Comparison of ENCODE assay signal across 20 cellular contexts in genomic region chr3:146223401-146224373, GRCh38. TPM values are rescaled to one million over a fixed set of nuclear protein-coding genes. Genes with fewer than 3 reads are reported as not detected.
DNase-seq lines count a peak whose midpoint lies in the region; ATAC-seq and TF ChIP-seq lines count a peak whose summit lies in the region.
"Had no signal": no experiment of that assay in that cellular context is flagged by ENCODE, and none has a peak within 500 bp of the region (broad histone marks: within the 10 kb centered on the region; RNA-seq: fewer than 3 reads in every experiment).

No MANE protein-coding gene starts in this region.

- peak overlapping the region; percentile 45 for H2BK15ac ChIP-seq in mesendoderm (replicated peaks; ENCODE audit: low read depth)

- no peak for ATAC-seq in SK-N-SH treated with all-trans-retinoic acid at 6 μM for 48 hours
- no peak for ATAC-seq in GM19328 (IDR thresholded peaks at IDR 0.05; ENCODE audit: unreplicated experiment)
- ATAC-seq: activated naive CD8-positive, alpha-beta T cell treated with anti-CD3 and anti-CD28 coated beads, Interleukin-2, amount 50 U/mL, for 24 hours; natural killer cell had no signal

- peaks cover 29% of the 10 kb centered on the region for H3K36me3 Mint-ChIP-seq in endodermal cell (ENCODE audit: low read depth)
- H3K36me3 Mint-ChIP-seq: CD14-positive monocyte, natural killer cell had no signal

- H3K27ac Mint-ChIP-seq in endodermal cell: no peak overlapping the region
- H3K27ac Mint-ChIP-seq: activated naive CD8-positive, alpha-beta T cell treated with anti-CD3 and anti-CD28 coated beads, Interleukin-2, amount 50 U/mL, for 24 hours; activated T-helper 1 cell treated with anti-CD3 and anti-CD28 coated beads, Interleukin-12 subunit alpha, Interleukin-12 subunit beta, Interleukin-2, Interleukin-4 antibody, amounts not matched to agents 30 ng/mL and 10 ng/mL and 1 ng/mL, durations not matched to agents 14 hours and 24 hours and 36 hours; CD14-positive monocyte; natural killer cell; T-helper 1 cell treated with Interleukin-12 subunit alpha and Interleukin-12 subunit beta and Interleukin-4 antibody, amounts not matched to agents 30 μg/mL and 1 μg/mL, for 36 hours had no signal

- no peak overlapping the region for H2BK120ac ChIP-seq in mesendoderm (ENCODE audit: low read depth, low read length)

- H4K8ac ChIP-seq in mesendoderm (ENCODE audit: low read depth, low read length): no peak overlapping the region

- TF ChIP-seq CTCF in epithelial cell of proximal tubule (conservative IDR thresholded peaks at IDR 0.05; ENCODE audit: low read depth, low read length) (no peak), endodermal cell (conservative IDR thresholded peaks at IDR 0.05) (no peak)

- H3K4ac ChIP-seq in mesendoderm (ENCODE audit: low read depth, low read length): peak overlapping the region; percentile 55

- H2AK5ac ChIP-seq in mesendoderm (ENCODE audit: low read length): no peak overlapping the region

- no peak overlapping the region for H3K18ac ChIP-seq in mesendoderm (ENCODE audit: low read length)

- H3K36me3 ChIP-seq in mesendoderm (ENCODE audit: control insufficient read depth, insufficient read depth, low read length): no peaks in the 10 kb centered on the region
- H3K36me3 ChIP-seq in endodermal cell (ENCODE audit: control insufficient read depth, insufficient read depth, low read length): no peaks in the 10 kb centered on the region

- H3K4me3 Mint-ChIP-seq in endodermal cell: no peak overlapping the region
- H3K4me3 Mint-ChIP-seq: activated naive CD8-positive, alpha-beta T cell treated with anti-CD3 and anti-CD28 coated beads, Interleukin-2, amount 50 U/mL, for 24 hours; activated T-helper 1 cell treated with anti-CD3 and anti-CD28 coated beads, Interleukin-12 subunit alpha, Interleukin-12 subunit beta, Interleukin-2, Interleukin-4 antibody, amounts not matched to agents 30 ng/mL and 10 ng/mL and 1 ng/mL, durations not matched to agents 14 hours and 24 hours and 36 hours; CD14-positive monocyte; natural killer cell; T-helper 1 cell treated with Interleukin-12 subunit alpha and Interleukin-12 subunit beta and Interleukin-4 antibody, amounts not matched to agents 30 μg/mL and 1 μg/mL, for 36 hours had no signal

- DNase-seq in DMS53 (lab: John Stamatoyannopoulos, UW) (peak; percentile 43), DMS53 treated with DMSO at 0.1 percent for 48 hours (lab: John Stamatoyannopoulos, UW; ENCODE audit: unreplicated experiment) (no peak), epithelial cell of proximal tubule (ENCODE audit: low read depth) (peak; percentile 80), mesendoderm (no peak), endodermal cell (no peak), NCI-H1930 (lab: John Stamatoyannopoulos, UW) (no peak)
- DNase-seq: 8988T; activated CD4-positive, CD25-positive, alpha-beta regulatory T cell; activated CD8-positive, alpha-beta memory T cell treated with anti-CD3 and anti-CD28 coated beads for 24 hours; activated naive CD8-positive, alpha-beta T cell treated with anti-CD3 and anti-CD28 coated beads, Interleukin-2, amount 50 U/mL, for 24 hours; central memory CD4-positive, alpha-beta T cell; foreskin melanocyte; natural killer cell; NCI-H1694 treated with DMSO at 0.1 percent for 48 hours had no signal

- H3K27ac ChIP-seq in mesendoderm (ENCODE audit: low read depth, low read length): no peak overlapping the region
- no peak overlapping the region for H3K27ac ChIP-seq in endodermal cell (ENCODE audit: low read depth, low read length)

- no peak overlapping the region for H3K23ac ChIP-seq in mesendoderm (ENCODE audit: low read length)

- H3K27me3 Mint-ChIP-seq in endodermal cell (ENCODE audit: insufficient read depth): no peaks in the 10 kb centered on the region
- H3K27me3 Mint-ChIP-seq: activated naive CD8-positive, alpha-beta T cell treated with anti-CD3 and anti-CD28 coated beads, Interleukin-2, amount 50 U/mL, for 24 hours had no signal

- H3K9me3 Mint-ChIP-seq in endodermal cell: peaks cover 20% of the 10 kb centered on the region
- H3K9me3 Mint-ChIP-seq: activated naive CD8-positive, alpha-beta T cell treated with anti-CD3 and anti-CD28 coated beads, Interleukin-2, amount 50 U/mL, for 24 hours; activated T-helper 1 cell treated with anti-CD3 and anti-CD28 coated beads, Interleukin-12 subunit alpha, Interleukin-12 subunit beta, Interleukin-2, Interleukin-4 antibody, amounts not matched to agents 30 ng/mL and 10 ng/mL and 1 ng/mL, durations not matched to agents 14 hours and 24 hours and 36 hours; natural killer cell; T-helper 1 cell treated with Interleukin-12 subunit alpha and Interleukin-12 subunit beta and Interleukin-4 antibody, amounts not matched to agents 30 μg/mL and 1 μg/mL, for 36 hours had no signal

- H3K79me1 ChIP-seq in mesendoderm (ENCODE audit: low read length): no peaks in the 10 kb centered on the region

- H3K4me1 Mint-ChIP-seq in endodermal cell: peaks cover 30% of the 10 kb centered on the region
- H3K4me1 Mint-ChIP-seq: activated naive CD8-positive, alpha-beta T cell treated with anti-CD3 and anti-CD28 coated beads, Interleukin-2, amount 50 U/mL, for 24 hours; CD14-positive monocyte; natural killer cell had no signal

- H4K5ac ChIP-seq in mesendoderm (ENCODE audit: low read length): no peak overlapping the region

- no CpG with 5 or more reads among the region's 6 CpGs for WGBS in mesendoderm (ENCODE audit: extremely low coverage, insufficient coverage, low lambda C conversion rate)
- WGBS in endodermal cell (ENCODE audit: insufficient coverage in 1 of 2, insufficient read length in 1 of 2), 2 experiments: 93 to 98% methylated on average over 4 to 5 of the region's 6 CpGs

- H3K4me3 ChIP-seq in epithelial cell of proximal tubule (ENCODE audit: low read depth, low read length) (no peak overlapping the region), mesendoderm (ENCODE audit: low read length) (no peak overlapping the region), endodermal cell (ENCODE audit: low read length) (no peak overlapping the region)
- H3K4me3 ChIP-seq: lung had no signal

- no peaks in the 10 kb centered on the region for H3K79me2 ChIP-seq in mesendoderm (ENCODE audit: control insufficient read depth, insufficient read depth, low read length)

- peaks cover 5% of the 10 kb centered on the region for H3K9me3 ChIP-seq in endodermal cell (ENCODE audit: control insufficient read depth, low read length)

- H3K4me1 ChIP-seq in mesendoderm (ENCODE audit: control insufficient read depth, low read depth, low read length): peaks cover 2% of the 10 kb centered on the region
- H3K4me1 ChIP-seq in endodermal cell (ENCODE audit: control insufficient read depth, insufficient read depth, low read length): peaks cover 3% of the 10 kb centered on the region

- H3K9ac ChIP-seq in mesendoderm (ENCODE audit: low read length): no peak overlapping the region
- no peak overlapping the region for H3K9ac ChIP-seq in endodermal cell (ENCODE audit: extremely low read depth, low read length, poor library complexity, severe bottlenecking)

- peak overlapping the region; percentile 61 for H2BK5ac ChIP-seq in mesendoderm (ENCODE audit: low read length)

- H3K4me2 ChIP-seq in mesendoderm (ENCODE audit: low read length): no peak overlapping the region

- no peaks in the 10 kb centered on the region for H3K27me3 ChIP-seq in mesendoderm (ENCODE audit: insufficient read depth, low read length, poor library complexity)
- H3K27me3 ChIP-seq in endodermal cell (ENCODE audit: control insufficient read depth, insufficient read depth, low read length, poor library complexity, severe bottlenecking): no peaks in the 10 kb centered on the region

- peak overlapping the region; percentile 69 for H3K56ac ChIP-seq in mesendoderm (ENCODE audit: low read length)

TF ChIP-seq in SK-N-SH treated with all-trans-retinoic acid at 6 μM for 48 hours, 23 proteins besides CTCF, POLR2A, EP300 and RAD21:
- no peak for TF ChIP-seq RARB (CRISPR knock-in tag; IDR thresholded peaks at IDR 0.05)
TF ChIP-seq in SK-N-SH treated with all-trans-retinoic acid at 6 μM for 48 hours: peak in this region for 0.

RNA-seq across cellular contexts. Expression of gene PLSCR4, which starts 27.2 kb away (rescaled TPM):
- total RNA-seq in epithelial cell of proximal tubule (0.36 and 0.63 TPM in 2 replicates), endodermal cell (10 to 100 TPM in 1 of 2 donors, 1 to 10 TPM in 1; 9.3 to 12.3 TPM)
- 4.7 TPM for polyA plus RNA-seq in mesendoderm (2013, experiment 1 of 2)
- polyA plus RNA-seq in mesendoderm (2013, experiment 2 of 2): 3.9 TPM
- polyA plus RNA-seq in endodermal cell (2013, experiment 1 of 2): 2.6 TPM
- polyA plus RNA-seq in endodermal cell (2013, experiment 2 of 2): 2.6 TPM
- total RNA-seq: activated T-helper 1 cell treated with anti-CD3 and anti-CD28 coated beads, Interleukin-12 subunit alpha, Interleukin-12 subunit beta, Interleukin-2, Interleukin-4 antibody, amounts not matched to agents 30 ng/mL and 10 ng/mL and 1 ng/mL, durations not matched to agents 14 hours and 24 hours and 36 hours had no signal
- polyA plus RNA-seq: CD14-positive monocyte had no signal

Comparison
In these comparisons a context has a peak if more than half of its experiments do, and no peak if none do; other contexts are left out.
1. DNase-seq: peak in DMS53 (single experiment) and epithelial cell of proximal tubule (single experiment); none in DMS53 treated with DMSO at 0.1 percent for 48 hours (single experiment), mesendoderm (single experiment), endodermal cell (single experiment) and NCI-H1930 (0 of 2).